8 cellular contexts compared by ENCODE assay signal in the genomic region with DNA sequence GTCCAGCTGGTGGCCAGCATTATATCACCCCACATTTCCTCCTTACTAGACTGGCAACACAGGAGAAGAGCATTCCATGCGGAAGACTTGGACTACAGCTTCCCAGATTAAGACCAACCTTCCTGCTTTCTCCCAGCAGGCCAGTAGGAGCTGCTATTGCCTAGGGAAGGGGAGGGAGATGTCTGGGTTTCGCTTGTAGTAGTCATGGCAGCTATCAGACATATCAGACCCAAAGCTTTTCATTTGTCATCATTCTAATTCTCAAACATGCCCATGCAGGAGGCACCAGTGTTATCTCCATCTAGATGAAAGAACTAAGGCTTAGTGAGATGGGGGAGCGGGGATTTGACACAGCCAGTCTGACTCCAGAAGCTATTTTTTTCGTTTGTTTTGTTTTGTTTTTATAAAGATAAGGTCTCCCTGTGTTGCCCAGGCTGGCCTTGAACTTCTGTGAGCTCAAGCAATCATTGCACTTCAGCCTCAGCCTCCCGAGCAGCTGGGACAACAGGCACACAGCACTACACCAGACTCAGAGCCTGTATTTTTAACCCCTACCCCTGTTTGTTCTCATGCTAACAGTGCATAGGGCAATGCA. TPM values are rescaled to one million over a fixed set of nuclear protein-coding genes. Genes with fewer than 3 reads are reported as not detected.
A peak's percentile ranks its signal among the peaks of the same experiment; 100 is the strongest.
DNase-seq lines count a peak whose midpoint lies in the region; ATAC-seq, FAIRE-seq and TF ChIP-seq lines count a peak whose summit lies in the region.

No MANE protein-coding gene starts in this region.

- CTCF ChIA-PET in activated B cell treated with CpG ODN at 0.5 μM for 24 hours (lab: Charles Lee), result interaction anchor here (1.0 to 3.3 kb wide), 3 partner anchors 176 to 220 kb away, joined by 3 to 33 read pairs (median 16); no protein-coding TSS in a partner anchor

- intact Hi-C loops in activated B cell treated with CpG ODN at 0.5 μM for 24 hours (cut with micrococcal nuclease) (loop anchor here (1.0 to 2.0 kb wide), 3 partner anchors 177 to 518 kb away; no protein-coding TSS in a partner anchor), pancreas (cut with DNase I) (loop anchor here in 1 of 3 donors (10.0 kb wide), 1 partner anchor 170 kb away; no protein-coding TSS in a partner anchor)

- no peaks in the 10 kb centered on the region for H3K27me3 ChIP-seq in pancreas

- no peaks in the 10 kb centered on the region for H3K9me3 Mint-ChIP-seq in activated B cell treated with CpG ODN at 0.5 μM for 24 hours

- DNase-seq in activated T-cell treated with anti-CD3 and anti-CD28 coated beads for 24 hours (ENCODE audit: low read depth), result peak; percentile 4
- DNase-seq in activated T-cell treated with anti-CD3 and anti-CD28 coated beads for 4 hours, result no peak
- peak; percentile 7 for DNase-seq in NCI-H1105 (lab: John Stamatoyannopoulos, UW)
- DNase-seq in activated B cell treated with CpG ODN at 0.5 μM for 24 hours, result no peak
- peak; percentile 57 for DNase-seq in foreskin melanocyte
- DNase-seq in pancreas, result peak in 4 of 6 donors; percentile 43 to 76 (median 57)
- no peak for DNase-seq in KG1 (lab: John Stamatoyannopoulos, UW)

- H3K4me1 Mint-ChIP-seq in activated B cell treated with CpG ODN at 0.5 μM for 24 hours, result peaks cover 3% of the 10 kb centered on the region

- POLR2A ChIA-PET in activated B cell treated with CpG ODN at 0.5 μM for 24 hours (lab: Charles Lee), result interaction anchor here (1.2 kb wide), 1 partner anchor 177 kb away, joined by 5 read pairs; no protein-coding TSS in a partner anchor

- H3K4me3 Mint-ChIP-seq in activated B cell treated with CpG ODN at 0.5 μM for 24 hours, result no peak overlapping the region

- peak overlapping the region in 1 of 4 donors; percentile 42 for H3K27ac ChIP-seq in pancreas

- no peak overlapping the region for H3K4me3 ChIP-seq in pancreas

- H3K36me3 Mint-ChIP-seq in activated B cell treated with CpG ODN at 0.5 μM for 24 hours (ENCODE audit: low read depth), result no peaks in the 10 kb centered on the region

- no peak for TF ChIP-seq CTCF in activated B cell treated with CpG ODN at 0.5 μM for 24 hours (IDR thresholded peaks at IDR 0.05)
- TF ChIP-seq CTCF in pancreas (IDR thresholded peaks at IDR 0.05), result peak; percentile 16 to 56 (median 46)

- FAIRE-seq in pancreas (lab: Jason Lieb, UNC), result no peak

- ATAC-seq in activated B cell treated with CpG ODN at 0.5 μM for 24 hours (ENCODE audit: low read depth) (peak; percentile 50), pancreas (peak; percentile 89 to 96 (median 91)), HG02870 (IDR thresholded peaks at IDR 0.05; ENCODE audit: unreplicated experiment) (no peak)

- no peaks in the 10 kb centered on the region for H3K9me3 ChIP-seq in pancreas

- H3K27ac Mint-ChIP-seq in activated B cell treated with CpG ODN at 0.5 μM for 24 hours, result no peak overlapping the region

- H3K36me3 ChIP-seq in pancreas, result no peaks in the 10 kb centered on the region

- WGBS in pancreas, 2 donors, result 5 to 11% methylated on average over 5 of the region's 5 CpGs

- H3K4me1 ChIP-seq in pancreas, result peaks cover 0 to 5% (median 4%) of the 10 kb centered on the region in 3 donors

- peaks cover 16% of the 10 kb centered on the region for H3K27me3 Mint-ChIP-seq in activated B cell treated with CpG ODN at 0.5 μM for 24 hours

RNA-seq across cellular contexts. Expression of gene PLA2G2A, which starts 4.5 kb away (rescaled TPM):
- total RNA-seq in activated B cell treated with CpG ODN at 0.5 μM for 24 hours (not detected in 2 replicates), pancreas (10 to 100 TPM in 3 of 6 donors, 1 to 10 TPM in 1, under 1 TPM in 2; 0.42 to 53.5 (median 6.1) TPM)
- 10 to 100 TPM in 1 of 2 donors, 1 to 10 TPM in 1; 6.7 to 29.7 TPM for polyA plus RNA-seq in pancreas

RNA-seq across cellular contexts. Expression of gene PLA2G2E, which starts 51.5 kb away (rescaled TPM):
- total RNA-seq in activated B cell treated with CpG ODN at 0.5 μM for 24 hours (not detected in 2 replicates), pancreas (not detected)
- not detected for polyA plus RNA-seq in pancreas

Comparison
In these comparisons a context has a peak if more than half of its experiments do, and no peak if none do; other contexts are left out.
1. DNase-seq: peak in activated T-cell treated with anti-CD3 and anti-CD28 coated beads for 24 hours (single experiment), NCI-H1105 (single experiment), foreskin melanocyte (single experiment) and pancreas (4 of 6); none in activated T-cell treated with anti-CD3 and anti-CD28 coated beads for 4 hours (single experiment), activated B cell treated with CpG ODN at 0.5 μM for 24 hours (single experiment) and KG1 (single experiment).